In the genomic region with DNA sequence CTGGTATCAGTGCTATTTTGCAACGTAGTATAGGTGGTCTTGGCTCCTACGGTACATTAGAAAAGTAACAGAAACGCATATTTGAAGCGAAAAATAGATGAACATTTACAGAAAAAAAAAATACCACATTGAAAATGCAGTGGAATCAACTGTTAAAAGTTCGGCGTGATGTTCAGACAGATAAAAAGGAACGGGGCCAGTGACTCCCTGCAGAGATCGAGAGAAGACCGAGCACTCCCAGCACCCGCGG, we compare ENCODE assay signal across 8 cellular contexts. TPM values are rescaled to one million over a fixed set of nuclear protein-coding genes. Genes with fewer than 3 reads are reported as not detected.
DNase-seq lines count a peak whose midpoint lies in the region; ATAC-seq and TF ChIP-seq lines count a peak whose summit lies in the region.

No MANE protein-coding gene starts in this region.

- H3K9me3 ChIP-seq in HCT116 (ENCODE audit: control insufficient read depth in 1 of 2, insufficient read depth in 1 of 2, low read depth in 1 of 2, low read length in 2 of 2) = no peaks in the 10 kb centered on the region
- no peaks in the 10 kb centered on the region for H3K9me3 ChIP-seq in hepatocyte (ENCODE audit: low read depth)

- POLR2A ChIA-PET in HCT116 (lab: Charles Lee) = interaction anchor here (0.9 to 2.2 kb wide), 3 partner anchors 24 to 406 kb away, joined by 4 to 10 read pairs (median 4); a partner anchor contains a TSS
- POLR2A ChIA-PET in activated CD8-positive, alpha-beta T cell treated with anti-CD3 and anti-CD28 coated beads for 36 hours (lab: Charles Lee) = interaction anchor here (1.0 to 1.6 kb wide), 4 partner anchors 9 to 436 kb away, joined by 3 to 9 read pairs (median 4); no protein-coding TSS in a partner anchor

- ATAC-seq in HCT116 (no peak), HG03097 (IDR thresholded peaks at IDR 0.05; ENCODE audit: low FRiP score, unreplicated experiment) (no peak), HG03039 (IDR thresholded peaks at IDR 0.05; ENCODE audit: unreplicated experiment) (no peak)
- ATAC-seq in activated CD8-positive, alpha-beta T cell treated with anti-CD3 and anti-CD28 coated beads for 36 hours = no peak

- intact Hi-C loops in HCT116 (cut with micrococcal nuclease) = loop anchor here (2.0 to 5.0 kb wide), 5 partner anchors 46 to 480 kb away; a partner anchor contains a TSS
- intact Hi-C loops in activated CD8-positive, alpha-beta T cell treated with anti-CD3 and anti-CD28 coated beads for 36 hours (cut with micrococcal nuclease) = loop anchor here (10.0 kb wide), 1 partner anchor 272 kb away; no protein-coding TSS in a partner anchor

- peak overlapping the region; percentile 90 for H3K4me2 ChIP-seq in HCT116 (ENCODE audit: low read length)
- peak overlapping the region; percentile 90 for H3K4me2 ChIP-seq in hepatocyte

- H3K4me3 ChIP-seq in HCT116 (replicated peaks in 1 of 2; ENCODE audit: low read depth in 1 of 2, low read length in 2 of 2) (peak overlapping the region; percentile 88 to 93), hepatocyte (peak overlapping the region; percentile 97), skin epidermis (peak overlapping the region; percentile 70 to 96 (median 90))

- H4K20me1 ChIP-seq in HCT116 (ENCODE audit: insufficient read depth) (no peaks in the 10 kb centered on the region), hepatocyte (ENCODE audit: insufficient read depth, poor library complexity, severe bottlenecking) (no peaks in the 10 kb centered on the region)

- peaks cover 32% of the 10 kb centered on the region for H3K79me2 ChIP-seq in HCT116 (ENCODE audit: insufficient read depth, low read length)
- H3K79me2 ChIP-seq in hepatocyte = peaks cover 21% of the 10 kb centered on the region

- H3K4me1 ChIP-seq in HCT116 (ENCODE audit: control insufficient read depth in 1 of 2, insufficient read depth in 2 of 2, low read length in 2 of 2) = peaks cover 0 to 16% of the 10 kb centered on the region in 2 experiments; a peak in 3 of 4 replicates
- peaks cover 3% of the 10 kb centered on the region for H3K4me1 ChIP-seq in hepatocyte (ENCODE audit: insufficient read depth)

- H3K27ac ChIP-seq in HCT116 (ENCODE audit: low read depth, low read length) (peak overlapping the region; percentile 74), hepatocyte (peak overlapping the region; percentile 97), skin epidermis (peak overlapping the region; percentile 81 to 99 (median 95))

- TF ChIP-seq POLR2A in HCT116 (IDR thresholded peaks at IDR 0.05; ENCODE audit: borderline replicate concordance, extremely low read depth, insufficient read depth, insufficient read length) = no peak

- BruUV-seq in HCT116 (replicated peaks; lab: Mats Ljungman, UMichigan) = TSS peak; percentile 87

- CTCF ChIA-PET in HCT116 (lab: Charles Lee) = interaction anchor here (0.9 to 2.5 kb wide), 4 partner anchors 23 to 480 kb away, joined by 3 to 14 read pairs (median 6); no protein-coding TSS in a partner anchor
- CTCF ChIA-PET in activated CD8-positive, alpha-beta T cell treated with anti-CD3 and anti-CD28 coated beads for 36 hours (lab: Charles Lee) = interaction anchor here (0.9 to 1.5 kb wide), 5 partner anchors 23 to 479 kb away, joined by 3 to 5 read pairs (median 4); a partner anchor contains a TSS

- H3K9me2 ChIP-seq in HCT116 (ENCODE audit: insufficient read depth) (no peaks in the 10 kb centered on the region), hepatocyte (replicated peaks; ENCODE audit: insufficient read depth) (no peaks in the 10 kb centered on the region)

- peak overlapping the region; percentile 75 for H3K4me3 Mint-ChIP-seq in activated CD8-positive, alpha-beta T cell treated with anti-CD3 and anti-CD28 coated beads for 36 hours

- TF ChIP-seq CTCF in HCT116 (IDR thresholded peaks at IDR 0.05 in 2 of 3, conservative IDR thresholded peaks at IDR 0.05 in 1 of 3; ENCODE audit: borderline replicate concordance in 1 of 3, insufficient read depth in 1 of 3, low read depth in 2 of 3, low read length in 2 of 3) = no peak
- no peak for TF ChIP-seq CTCF in activated CD8-positive, alpha-beta T cell treated with anti-CD3 and anti-CD28 coated beads for 36 hours (IDR thresholded peaks at IDR 0.05)
- no peak for TF ChIP-seq CTCF in hepatocyte (IDR thresholded peaks at IDR 0.05; ENCODE audit: poor library complexity)

- peaks cover 5% of the 10 kb centered on the region for H3K36me3 Mint-ChIP-seq in activated CD8-positive, alpha-beta T cell treated with anti-CD3 and anti-CD28 coated beads for 36 hours (ENCODE audit: low read depth)

- H3K9ac ChIP-seq in HCT116 (ENCODE audit: low read length) = peak overlapping the region; percentile 88

- no peaks in the 10 kb centered on the region for H3K27me3 ChIP-seq in HCT116 (ENCODE audit: insufficient read depth, low read length)
- H3K27me3 ChIP-seq in hepatocyte = no peaks in the 10 kb centered on the region

- RAD21 ChIA-PET in HCT116 (lab: Charles Lee; ENCODE audit: low non-redundant PET in 1 of 2, low total read pairs in 2 of 2, uncharacterized antibody in 2 of 2, unreplicated experiment in 2 of 2) = no interaction called here

- TF ChIP-seq RAD21 in HCT116 (IDR thresholded peaks at IDR 0.05; ENCODE audit: low read depth) = no peak

- no peaks in the 10 kb centered on the region for H3K27me3 Mint-ChIP-seq in activated CD8-positive, alpha-beta T cell treated with anti-CD3 and anti-CD28 coated beads for 36 hours

- peaks cover 0 to 4% of the 10 kb centered on the region in 2 experiments; a peak in 1 of 4 replicates for H3K36me3 ChIP-seq in HCT116 (ENCODE audit: control insufficient read depth in 1 of 2, insufficient read depth in 2 of 2, low read length in 2 of 2)
- no peaks in the 10 kb centered on the region for H3K36me3 ChIP-seq in hepatocyte (replicated peaks; ENCODE audit: insufficient read depth, low read depth)

- H3K27ac Mint-ChIP-seq in activated CD8-positive, alpha-beta T cell treated with anti-CD3 and anti-CD28 coated beads for 36 hours = peak overlapping the region; percentile 84

- no peak for DNase-seq in HCT116 (ENCODE audit: low read depth, low spot score)
- DNase-seq in activated CD8-positive, alpha-beta T cell treated with anti-CD3 and anti-CD28 coated beads for 36 hours = no peak
- DNase-seq in hepatocyte (ENCODE audit: low spot score) = no peak
- no peak for DNase-seq in NK-92 (lab: John Stamatoyannopoulos, UW; ENCODE audit: unreplicated experiment)
- no peak for DNase-seq in kidney glomerular epithelial cell (lab: John Stamatoyannopoulos, UW)

- H3K4me1 Mint-ChIP-seq in activated CD8-positive, alpha-beta T cell treated with anti-CD3 and anti-CD28 coated beads for 36 hours (ENCODE audit: low read depth) = peaks cover 22% of the 10 kb centered on the region

- no peaks in the 10 kb centered on the region for H3K9me3 Mint-ChIP-seq in activated CD8-positive, alpha-beta T cell treated with anti-CD3 and anti-CD28 coated beads for 36 hours

- H2AFZ ChIP-seq in HCT116 (ENCODE audit: low read depth, low read length, poor library complexity, severe bottlenecking) = peak overlapping the region; percentile 27
- H2AFZ ChIP-seq in hepatocyte = peak overlapping the region; percentile 70

- 2% methylated on average over 11 of the region's 11 CpGs for WGBS in hepatocyte (ENCODE audit: low lambda C conversion rate, missing lambda C conversion rate)

TF ChIP-seq in HCT116, 20 proteins besides CTCF, POLR2A, EP300 and RAD21:
- TF ChIP-seq YY1 (IDR thresholded peaks at IDR 0.05; ENCODE audit: extremely low read depth, insufficient replicate concordance, low read depth, low read length) (no peak), EZH2phosphoT487 (IDR thresholded peaks at IDR 0.05; ENCODE audit: borderline replicate concordance) (no peak), ELF1 (IDR thresholded peaks at IDR 0.05; ENCODE audit: borderline replicate concordance, low read depth) (no peak), CEBPB (IDR thresholded peaks at IDR 0.05; ENCODE audit: low read depth) (no peak), SRF (IDR thresholded peaks at IDR 0.05; ENCODE audit: low read depth) (no peak), SP1 (IDR thresholded peaks at IDR 0.05; ENCODE audit: low read depth) (no peak), TCF7L2 (IDR thresholded peaks at IDR 0.05; ENCODE audit: borderline replicate concordance, extremely low read depth, insufficient read depth, insufficient read length) (no peak), EZH2 (IDR thresholded peaks at IDR 0.05) (no peak)
- TF ChIP-seq, protein P1, sequence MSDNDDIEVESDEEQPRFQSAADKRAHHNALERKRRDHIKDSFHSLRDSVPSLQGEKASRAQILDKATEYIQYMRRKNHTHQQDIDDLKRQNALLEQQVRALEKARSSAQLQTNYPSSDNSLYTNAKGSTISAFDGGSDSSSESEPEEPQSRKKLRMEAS (IDR thresholded peaks at IDR 0.05) = no peak
- TF ChIP-seq, protein P2, sequence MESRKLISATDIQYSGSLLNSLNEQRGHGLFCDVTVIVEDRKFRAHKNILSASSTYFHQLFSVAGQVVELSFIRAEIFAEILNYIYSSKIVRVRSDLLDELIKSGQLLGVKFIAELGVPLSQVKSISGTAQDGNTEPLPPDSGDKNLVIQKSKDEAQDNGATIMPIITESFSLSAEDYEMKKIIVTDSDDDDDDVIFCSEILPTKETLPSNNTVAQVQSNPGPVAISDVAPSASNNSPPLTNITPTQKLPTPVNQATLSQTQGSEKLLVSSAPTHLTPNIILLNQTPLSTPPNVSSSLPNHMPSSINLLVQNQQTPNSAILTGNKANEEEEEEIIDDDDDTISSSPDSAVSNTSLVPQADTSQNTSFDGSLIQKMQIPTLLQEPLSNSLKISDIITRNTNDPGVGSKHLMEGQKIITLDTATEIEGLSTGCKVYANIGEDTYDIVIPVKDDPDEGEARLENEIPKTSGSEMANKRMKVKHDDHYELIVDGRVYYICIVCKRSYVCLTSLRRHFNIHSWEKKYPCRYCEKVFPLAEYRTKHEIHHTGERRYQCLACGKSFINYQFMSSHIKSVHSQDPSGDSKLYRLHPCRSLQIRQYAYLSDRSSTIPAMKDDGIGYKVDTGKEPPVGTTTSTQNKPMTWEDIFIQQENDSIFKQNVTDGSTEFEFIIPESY (IDR thresholded peaks at IDR 0.05; ENCODE audit: extremely low read depth, insufficient replicate concordance, low read length) = no peak

RNA-seq across cellular contexts. Expression of a gene that starts 0.4 kb away (rescaled TPM):
- total RNA-seq in HCT116 (2021; ENCODE audit: unreplicated experiment) = 19.5 TPM
- 8.8 and 9.6 TPM in 2 replicates for polyA plus RNA-seq in HCT116 (2012)
- total RNA-seq in activated CD8-positive, alpha-beta T cell treated with anti-CD3 and anti-CD28 coated beads for 36 hours = 1 to 10 TPM; 4.3 to 6.2 TPM
- total RNA-seq in hepatocyte = 2.9 and 6.4 TPM in 2 replicates
- polyA plus RNA-seq in hepatocyte = 1.3 and 3.6 TPM in 2 replicates

RNA-seq across cellular contexts. Expression of a gene that starts 16.7 kb away (rescaled TPM):
- total RNA-seq in HCT116 (2021; ENCODE audit: unreplicated experiment) (53.7 TPM), hepatocyte (1.6 and 2.2 TPM in 2 replicates)
- 33.6 and 34.3 TPM in 2 replicates for polyA plus RNA-seq in HCT116 (2012)
- under 1 TPM; 0.16 to 0.20 TPM for total RNA-seq in activated CD8-positive, alpha-beta T cell treated with anti-CD3 and anti-CD28 coated beads for 36 hours
- 1.4 and 12.1 TPM in 2 replicates for polyA plus RNA-seq in hepatocyte

RNA-seq across cellular contexts. Expression of a gene that starts 45.5 kb away (rescaled TPM):
- 3.8 TPM for total RNA-seq in HCT116 (2021; ENCODE audit: unreplicated experiment)
- 1.7 and 2.3 TPM in 2 replicates for polyA plus RNA-seq in HCT116 (2012)
- total RNA-seq in activated CD8-positive, alpha-beta T cell treated with anti-CD3 and anti-CD28 coated beads for 36 hours = not detected
- total RNA-seq in hepatocyte = 0.13 TPM in 1 of 2 replicates, not detected in the other
- polyA plus RNA-seq in hepatocyte = 0.12 and 0.47 TPM in 2 replicates

Comparison
In these comparisons a context has a peak if more than half of its experiments do, and no peak if none do; other contexts are left out.
1. RNA of a gene that starts 16.7 kb away (total RNA-seq): 53.7 TPM in HCT116 (single experiment); 1.6 to 2.2 TPM in hepatocyte and 0.16 to 0.20 TPM in activated CD8-positive, alpha-beta T cell treated with anti-CD3 and anti-CD28 coated beads for 36 hours; every median in the first group is over 10 times any median in the second.
2. Peak in every context shown above with its lines, with median percentiles within 50 percentile points of each other: H3K27ac ChIP-seq and H3K4me3 ChIP-seq.